Comparison of ENCODE assay signal across 15 cellular contexts in the genomic region with DNA sequence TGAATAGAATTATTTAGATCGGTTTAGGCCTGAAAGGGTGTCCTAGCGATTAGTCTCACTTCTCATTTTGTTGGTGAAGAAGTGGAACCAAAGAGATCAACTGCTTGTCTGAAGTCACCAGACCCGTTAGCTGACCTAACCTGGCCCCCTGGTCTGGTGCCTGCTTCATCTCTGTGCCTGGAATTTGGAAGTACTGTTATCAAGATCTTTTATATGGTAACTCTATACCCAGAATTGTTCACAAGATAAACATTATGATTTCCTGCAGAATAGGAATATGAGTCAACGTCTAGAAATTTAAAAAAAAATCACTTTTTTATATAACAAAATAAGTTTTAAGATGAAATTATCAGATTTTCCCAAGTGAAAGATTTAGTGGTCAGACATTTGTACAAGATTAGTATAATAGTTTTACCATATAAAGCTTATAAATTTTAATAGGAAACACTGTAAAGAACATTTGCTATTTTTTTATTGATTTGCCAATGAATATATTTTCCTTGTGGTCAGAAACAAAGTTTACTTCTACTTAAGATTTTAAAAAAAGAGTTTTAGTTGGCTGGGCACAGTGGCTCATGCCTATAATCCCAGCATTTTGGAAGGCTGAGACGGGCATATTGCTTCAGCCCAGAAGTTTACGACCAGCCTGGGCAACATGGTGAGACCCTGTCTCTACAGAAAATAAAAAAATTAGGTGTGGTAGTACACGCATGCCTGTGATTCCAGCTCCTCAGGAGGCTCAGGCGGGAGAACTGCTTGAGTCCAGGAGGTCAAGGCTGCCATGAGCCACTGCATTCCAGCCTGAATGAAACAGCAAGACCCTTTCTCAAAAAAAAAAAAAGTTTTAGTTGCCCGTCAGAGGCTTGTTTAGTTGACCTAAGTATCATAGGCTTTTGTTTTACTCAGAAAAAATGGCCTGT. TPM values are rescaled to one million over a fixed set of nuclear protein-coding genes. Genes with fewer than 3 reads are reported as not detected.
DNase-seq lines count a peak whose midpoint lies in the region; ATAC-seq and TF ChIP-seq lines count a peak whose summit lies in the region.
"Had no signal": no experiment of that assay in that cellular context is flagged by ENCODE, and none has a peak within 500 bp of the region (broad histone marks: within the 10 kb centered on the region; RNA-seq: fewer than 3 reads in every experiment).

No MANE protein-coding gene starts in this region.

- peaks cover 0 to 6% of the 10 kb centered on the region in 2 donors for H3K36me3 ChIP-seq in prostate gland

- no peak overlapping the region for H3K4me3 ChIP-seq in choroid plexus epithelial cell (ENCODE audit: low read depth, low read length)
- no peak overlapping the region for H3K4me3 ChIP-seq in prostate gland
- H3K4me3 ChIP-seq: stomach had no signal

- H3K27me3 ChIP-seq in prostate gland (replicated peaks; ENCODE audit: insufficient read depth), result no peaks in the 10 kb centered on the region
- H3K27me3 ChIP-seq: stomach had no signal

- DNase-seq in EL (peak; percentile 68), MV-4-11 (lab: John Stamatoyannopoulos, UW) (peak; percentile 71), choroid plexus epithelial cell (ENCODE audit: low read depth) (peak; percentile 95), prostate gland (ENCODE audit: low spot score) (peak; percentile 27), NCI-H69 (lab: John Stamatoyannopoulos, UW) (no peak), DMS79 treated with DMSO at 0.1 percent for 48 hours (lab: John Stamatoyannopoulos, UW) (no peak), putamen (ENCODE audit: low spot score) (no peak)
- DNase-seq: activated CD8-positive, alpha-beta T cell treated with anti-CD3 and anti-CD28 coated beads, Interleukin-2, amount 10 ng/mL, durations not matched to agents 7 days and 5 days; amniotic stem cell; DMS 273 treated with DMSO at 0.1 percent for 48 hours; MM.1S; naive thymus-derived CD4-positive, alpha-beta T cell; NCI-H526; stomach had no signal

- no peaks in the 10 kb centered on the region for H3K9me3 ChIP-seq in prostate gland
- H3K9me3 ChIP-seq: stomach had no signal

- TF ChIP-seq CTCF in choroid plexus epithelial cell (conservative IDR thresholded peaks at IDR 0.05; ENCODE audit: low read depth, low read length), result no peak
- TF ChIP-seq CTCF in prostate gland (IDR thresholded peaks at IDR 0.05), result no peak

- ATAC-seq in HG03457 (IDR thresholded peaks at IDR 0.05; ENCODE audit: unreplicated experiment), result no peak
- ATAC-seq: activated CD8-positive, alpha-beta T cell treated with anti-CD3 and anti-CD28 coated beads, Interleukin-2, amount 10 ng/mL, durations not matched to agents 7 days and 5 days; naive thymus-derived CD4-positive, alpha-beta T cell had no signal

- intact Hi-C loops in prostate gland (cut with DNase I), result no loop called here

- 57% methylated on average over 9 of the region's 9 CpGs for WGBS in prostate gland

- no peak for TF ChIP-seq POLR2A in prostate gland (IDR thresholded peaks at IDR 0.05)

- H3K27ac ChIP-seq in prostate gland, result peak overlapping the region in 1 of 2 donors; percentile 54
- H3K27ac ChIP-seq: stomach had no signal

- no peaks in the 10 kb centered on the region for H3K4me1 ChIP-seq in prostate gland (replicated peaks)
- H3K4me1 ChIP-seq: stomach had no signal

RNA-seq across cellular contexts. Expression of gene LRP2BP, which starts 37.0 kb away (rescaled TPM):
- 1 to 10 TPM in 1 of 2 donors, under 1 TPM in 1; 0.32 to 1.4 TPM for total RNA-seq in prostate gland

RNA-seq across cellular contexts. Expression of gene ANKRD37, which starts 37.9 kb away (rescaled TPM):
- 10 to 100 TPM; 17.7 to 19.0 TPM for total RNA-seq in prostate gland

Comparison
In these comparisons a context has a peak if more than half of its experiments do, and no peak if none do; other contexts are left out.
1. DNase-seq: peak in EL (single experiment), MV-4-11 (single experiment), choroid plexus epithelial cell (single experiment) and prostate gland (single experiment); none in NCI-H69 (single experiment), DMS79 treated with DMSO at 0.1 percent for 48 hours (single experiment) and putamen (single experiment).